In genomic region chr13:51222510-51223283, GRCh38 we compare ENCODE assay signal across 1 cellular context.
TF ChIP-seq lines count a peak whose summit lies in the region.

No MANE protein-coding gene starts in this region.

TF ChIP-seq in GM23338, 12 proteins besides CTCF, POLR2A, EP300 and RAD21 (continued from another document):
- no peak for TF ChIP-seq ZNF462 (CRISPR knock-in tag; IDR thresholded peaks at IDR 0.05)
- TF ChIP-seq POLR2AphosphoS5 (IDR thresholded peaks at IDR 0.05; ENCODE audit: low read depth), result no peak
- no peak for TF ChIP-seq REST (IDR thresholded peaks at IDR 0.05; ENCODE audit: unreplicated experiment)
- no peak for TF ChIP-seq STAT1 (IDR thresholded peaks at IDR 0.05; ENCODE audit: unreplicated experiment)
